1 cellular context compared by ENCODE assay signal in the genomic region with DNA sequence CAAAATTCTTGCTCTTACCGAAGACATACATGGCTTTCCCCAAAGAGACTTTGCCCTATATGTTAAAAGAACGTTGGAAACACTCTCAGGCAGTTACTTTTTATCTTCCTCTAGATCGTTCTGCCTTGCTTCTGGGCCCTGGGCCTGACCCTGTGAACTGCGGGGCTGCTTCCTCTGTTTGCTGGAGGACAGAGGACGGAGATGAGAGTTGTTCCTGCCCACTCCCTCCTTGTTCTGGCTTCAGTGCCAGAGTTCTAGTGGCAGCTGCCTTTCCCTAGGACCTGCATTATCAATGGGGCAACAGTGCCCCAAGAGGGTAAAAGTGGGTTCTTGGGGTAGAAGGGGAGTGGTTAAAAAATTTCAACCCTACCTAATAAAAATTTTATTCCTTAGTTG.
TF ChIP-seq lines count a peak whose summit lies in the region.

No MANE protein-coding gene starts in this region.

TF ChIP-seq in IMR-90, 13 proteins besides CTCF, POLR2A, EP300 and RAD21:
- no peak for TF ChIP-seq RCOR1 (IDR thresholded peaks at IDR 0.05; ENCODE audit: insufficient replicate concordance, low read length)
